Comparison of ENCODE assay signal across 8 cellular contexts in the genomic region with DNA sequence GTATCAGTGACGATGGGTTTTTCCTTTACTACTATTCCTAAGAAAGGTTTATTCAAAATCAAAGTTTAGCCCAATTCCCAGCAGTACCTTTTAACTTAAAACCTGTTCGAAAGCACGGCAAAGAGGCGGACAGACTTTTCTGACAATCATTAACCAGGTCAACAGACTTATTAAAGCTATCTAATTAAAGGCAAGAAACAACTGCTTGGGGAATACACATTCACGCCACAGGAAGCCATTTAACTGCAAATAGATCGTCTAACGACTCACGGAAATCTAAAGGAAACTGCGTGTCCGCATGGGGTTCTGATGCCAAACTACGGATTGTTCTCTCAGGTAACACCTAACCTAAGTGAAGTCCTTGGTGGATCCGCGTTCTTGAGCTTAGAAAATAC. TPM values are rescaled to one million over a fixed set of nuclear protein-coding genes. Genes with fewer than 3 reads are reported as not detected.
A peak's percentile ranks its signal among the peaks of the same experiment; 100 is the strongest.
DNase-seq lines count a peak whose midpoint lies in the region; ATAC-seq, FAIRE-seq and TF ChIP-seq lines count a peak whose summit lies in the region.

No MANE protein-coding gene starts in this region.

- intact Hi-C loops in esophagus squamous epithelium (cut with DNase I) (loop anchor here (10.0 kb wide), 1 partner anchor 167 kb away; no protein-coding TSS in a partner anchor), pancreas (cut with DNase I) (no loop called here)

- H3K27ac ChIP-seq in SJCRH30 (peak overlapping the region; percentile 59), esophagus squamous epithelium (peak overlapping the region; percentile 95 to 99 (median 98)), pancreas (peak overlapping the region; percentile 87 to 99 (median 98))

- H3K4me3 ChIP-seq in SJCRH30 (peak overlapping the region; percentile 70), esophagus squamous epithelium (peak overlapping the region; percentile 61 to 91 (median 74)), pancreas (peak overlapping the region; percentile 36 to 82 (median 76))

- no peaks in the 10 kb centered on the region for H3K9me3 ChIP-seq in SJCRH30 (replicated peaks)
- no peaks in the 10 kb centered on the region for H3K9me3 ChIP-seq in esophagus squamous epithelium
- H3K9me3 ChIP-seq in pancreas, result no peaks in the 10 kb centered on the region

- no peak for FAIRE-seq in pancreas (lab: Jason Lieb, UNC)

- H3K27me3 ChIP-seq in SJCRH30 (no peaks in the 10 kb centered on the region), esophagus squamous epithelium (no peaks in the 10 kb centered on the region), pancreas (no peaks in the 10 kb centered on the region)

- DNase-seq in NOMO-1 treated with DMSO at 0.1 percent for 48 hours (lab: John Stamatoyannopoulos, UW; ENCODE audit: unreplicated experiment) (peak; percentile 57), NOMO-1 treated with dmso at 0.1 percent for 144 hours (lab: John Stamatoyannopoulos, UW; ENCODE audit: unreplicated experiment) (no peak), SJCRH30 (no peak), esophagus squamous epithelium (lab: John Stamatoyannopoulos, UW) (no peak), pancreas (no peak), NCI-H1436 (lab: John Stamatoyannopoulos, UW) (no peak), HT-29 (ENCODE audit: low spot score) (no peak)

- ATAC-seq in HG02678 (IDR thresholded peaks at IDR 0.05; ENCODE audit: unreplicated experiment) (peak; percentile 12), pancreas (peak; percentile 4 to 9 (median 6))

- peak in 1 of 6 experiments; percentile 16 for TF ChIP-seq CTCF in esophagus squamous epithelium (IDR thresholded peaks at IDR 0.05)
- no peak for TF ChIP-seq CTCF in pancreas (IDR thresholded peaks at IDR 0.05)

- WGBS in esophagus squamous epithelium, 2 donors, result 0% methylated on average over 13 of the region's 13 CpGs
- 0% methylated on average over 13 of the region's 13 CpGs for WGBS in pancreas, 2 donors

- H3K36me3 ChIP-seq in SJCRH30 (no peaks in the 10 kb centered on the region), esophagus squamous epithelium (peaks cover 0 to 6% (median 0%) of the 10 kb centered on the region in 3 donors), pancreas (no peaks in the 10 kb centered on the region)

- TF ChIP-seq POLR2A in esophagus squamous epithelium (IDR thresholded peaks at IDR 0.05), result no peak

- H3K4me1 ChIP-seq in SJCRH30, result 0 out of 2 replicates have a peak, but pooled peaks cover 4% of the 10 kb centered on the region
- H3K4me1 ChIP-seq in esophagus squamous epithelium, result peaks cover 9 to 43% (median 10%) of the 10 kb centered on the region in 3 donors
- H3K4me1 ChIP-seq in pancreas, result peaks cover 0 to 4% (median 0%) of the 10 kb centered on the region in 3 donors

RNA-seq across cellular contexts. Expression of gene USP53, which starts 0.7 kb away (rescaled TPM):
- 10.5 and 14.0 TPM in 2 replicates for total RNA-seq in SJCRH30 (2014; rRNA removed; shearing (Covaris generic))
- total RNA-seq in esophagus squamous epithelium (10 to 100 TPM; 21.9 to 71.5 (median 29.9) TPM), pancreas (10 to 100 TPM; 11.2 to 21.2 (median 17.2) TPM)
- polyA plus RNA-seq in pancreas, result 10 to 100 TPM; 12.4 to 15.4 TPM
- 8.9 and 9.1 TPM in 2 replicates for total RNA-seq in HT-29 (2014; rRNA removed; shearing (Covaris generic))
